In the genomic region with DNA sequence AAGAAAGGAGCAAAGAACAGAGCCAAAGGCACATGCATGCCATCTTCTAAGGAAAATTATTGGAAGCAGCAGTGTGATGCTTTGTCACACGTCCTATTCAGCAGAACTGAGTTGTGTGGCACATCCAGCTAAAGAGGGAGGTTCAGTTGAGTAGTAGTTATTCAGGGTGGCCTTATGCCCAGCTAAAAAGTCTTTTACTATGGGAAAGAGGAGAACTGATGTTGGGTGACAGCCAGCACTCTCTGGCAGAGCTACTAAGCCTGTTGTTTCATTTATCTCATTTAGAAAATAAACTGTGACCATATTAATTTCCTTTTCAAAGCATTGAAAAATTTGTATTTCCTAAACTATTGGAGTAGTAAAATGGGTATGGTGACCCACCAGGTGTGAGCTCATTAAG, we compare ENCODE assay signal across 1 cellular context.
TF ChIP-seq lines count a peak whose summit lies in the region.

No MANE protein-coding gene starts in this region.

TF ChIP-seq in SK-N-SH treated with all-trans-retinoic acid at 6 μM for 48 hours, 23 proteins besides CTCF, POLR2A, EP300 and RAD21 (continued from another document):
- TF ChIP-seq, protein P1, sequence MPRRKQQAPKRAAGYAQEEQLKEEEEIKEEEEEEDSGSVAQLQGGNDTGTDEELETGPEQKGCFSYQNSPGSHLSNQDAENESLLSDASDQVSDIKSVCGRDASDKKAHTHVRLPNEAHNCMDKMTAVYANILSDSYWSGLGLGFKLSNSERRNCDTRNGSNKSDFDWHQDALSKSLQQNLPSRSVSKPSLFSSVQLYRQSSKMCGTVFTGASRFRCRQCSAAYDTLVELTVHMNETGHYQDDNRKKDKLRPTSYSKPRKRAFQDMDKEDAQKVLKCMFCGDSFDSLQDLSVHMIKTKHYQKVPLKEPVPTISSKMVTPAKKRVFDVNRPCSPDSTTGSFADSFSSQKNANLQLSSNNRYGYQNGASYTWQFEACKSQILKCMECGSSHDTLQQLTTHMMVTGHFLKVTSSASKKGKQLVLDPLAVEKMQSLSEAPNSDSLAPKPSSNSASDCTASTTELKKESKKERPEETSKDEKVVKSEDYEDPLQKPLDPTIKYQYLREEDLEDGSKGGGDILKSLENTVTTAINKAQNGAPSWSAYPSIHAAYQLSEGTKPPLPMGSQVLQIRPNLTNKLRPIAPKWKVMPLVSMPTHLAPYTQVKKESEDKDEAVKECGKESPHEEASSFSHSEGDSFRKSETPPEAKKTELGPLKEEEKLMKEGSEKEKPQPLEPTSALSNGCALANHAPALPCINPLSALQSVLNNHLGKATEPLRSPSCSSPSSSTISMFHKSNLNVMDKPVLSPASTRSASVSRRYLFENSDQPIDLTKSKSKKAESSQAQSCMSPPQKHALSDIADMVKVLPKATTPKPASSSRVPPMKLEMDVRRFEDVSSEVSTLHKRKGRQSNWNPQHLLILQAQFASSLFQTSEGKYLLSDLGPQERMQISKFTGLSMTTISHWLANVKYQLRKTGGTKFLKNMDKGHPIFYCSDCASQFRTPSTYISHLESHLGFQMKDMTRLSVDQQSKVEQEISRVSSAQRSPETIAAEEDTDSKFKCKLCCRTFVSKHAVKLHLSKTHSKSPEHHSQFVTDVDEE (CRISPR knock-in tag; IDR thresholded peaks at IDR 0.05): no peak
- TF ChIP-seq BACH2 (CRISPR knock-in tag; IDR thresholded peaks at IDR 0.05; ENCODE audit: borderline replicate concordance) (no peak), TCF4 (CRISPR knock-in tag; IDR thresholded peaks at IDR 0.05; ENCODE audit: borderline replicate concordance) (no peak), ZNF70 (CRISPR knock-in tag; IDR thresholded peaks at IDR 0.05) (no peak), SNAI2 (CRISPR knock-in tag; IDR thresholded peaks at IDR 0.05) (no peak), ESRRG (CRISPR knock-in tag; IDR thresholded peaks at IDR 0.05) (no peak), ZFP3 (CRISPR knock-in tag; IDR thresholded peaks at IDR 0.05) (no peak), ISL1 (CRISPR knock-in tag; IDR thresholded peaks at IDR 0.05) (no peak), ZC3H10 (CRISPR knock-in tag; IDR thresholded peaks at IDR 0.05) (no peak), ZNF8 (CRISPR knock-in tag; IDR thresholded peaks at IDR 0.05) (no peak), CSDC2 (CRISPR knock-in tag; IDR thresholded peaks at IDR 0.05) (no peak), OSR1 (CRISPR knock-in tag; IDR thresholded peaks at IDR 0.05) (no peak)
- TF ChIP-seq, protein P2, sequence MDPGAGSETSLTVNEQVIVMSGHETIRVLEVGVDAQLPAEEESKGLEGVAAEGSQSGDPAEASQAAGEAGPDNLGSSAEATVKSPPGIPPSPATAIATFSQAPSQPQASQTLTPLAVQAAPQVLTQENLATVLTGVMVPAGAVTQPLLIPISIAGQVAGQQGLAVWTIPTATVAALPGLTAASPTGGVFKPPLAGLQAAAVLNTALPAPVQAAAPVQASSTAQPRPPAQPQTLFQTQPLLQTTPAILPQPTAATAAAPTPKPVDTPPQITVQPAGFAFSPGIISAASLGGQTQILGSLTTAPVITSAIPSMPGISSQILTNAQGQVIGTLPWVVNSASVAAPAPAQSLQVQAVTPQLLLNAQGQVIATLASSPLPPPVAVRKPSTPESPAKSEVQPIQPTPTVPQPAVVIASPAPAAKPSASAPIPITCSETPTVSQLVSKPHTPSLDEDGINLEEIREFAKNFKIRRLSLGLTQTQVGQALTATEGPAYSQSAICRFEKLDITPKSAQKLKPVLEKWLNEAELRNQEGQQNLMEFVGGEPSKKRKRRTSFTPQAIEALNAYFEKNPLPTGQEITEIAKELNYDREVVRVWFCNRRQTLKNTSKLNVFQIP (CRISPR knock-in tag; IDR thresholded peaks at IDR 0.05; ENCODE audit: borderline replicate concordance, low read depth): no peak
- TF ChIP-seq, protein P3, sequence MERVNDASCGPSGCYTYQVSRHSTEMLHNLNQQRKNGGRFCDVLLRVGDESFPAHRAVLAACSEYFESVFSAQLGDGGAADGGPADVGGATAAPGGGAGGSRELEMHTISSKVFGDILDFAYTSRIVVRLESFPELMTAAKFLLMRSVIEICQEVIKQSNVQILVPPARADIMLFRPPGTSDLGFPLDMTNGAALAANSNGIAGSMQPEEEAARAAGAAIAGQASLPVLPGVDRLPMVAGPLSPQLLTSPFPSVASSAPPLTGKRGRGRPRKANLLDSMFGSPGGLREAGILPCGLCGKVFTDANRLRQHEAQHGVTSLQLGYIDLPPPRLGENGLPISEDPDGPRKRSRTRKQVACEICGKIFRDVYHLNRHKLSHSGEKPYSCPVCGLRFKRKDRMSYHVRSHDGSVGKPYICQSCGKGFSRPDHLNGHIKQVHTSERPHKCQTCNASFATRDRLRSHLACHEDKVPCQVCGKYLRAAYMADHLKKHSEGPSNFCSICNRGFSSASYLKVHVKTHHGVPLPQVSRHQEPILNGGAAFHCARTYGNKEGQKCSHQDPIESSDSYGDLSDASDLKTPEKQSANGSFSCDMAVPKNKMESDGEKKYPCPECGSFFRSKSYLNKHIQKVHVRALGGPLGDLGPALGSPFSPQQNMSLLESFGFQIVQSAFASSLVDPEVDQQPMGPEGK (CRISPR knock-in tag; IDR thresholded peaks at IDR 0.05; ENCODE audit: borderline replicate concordance): no peak
TF ChIP-seq in SK-N-SH treated with all-trans-retinoic acid at 6 μM for 48 hours: peak in this region for 0.
